Comparison of ENCODE assay signal across 24 cellular contexts in the genomic region with DNA sequence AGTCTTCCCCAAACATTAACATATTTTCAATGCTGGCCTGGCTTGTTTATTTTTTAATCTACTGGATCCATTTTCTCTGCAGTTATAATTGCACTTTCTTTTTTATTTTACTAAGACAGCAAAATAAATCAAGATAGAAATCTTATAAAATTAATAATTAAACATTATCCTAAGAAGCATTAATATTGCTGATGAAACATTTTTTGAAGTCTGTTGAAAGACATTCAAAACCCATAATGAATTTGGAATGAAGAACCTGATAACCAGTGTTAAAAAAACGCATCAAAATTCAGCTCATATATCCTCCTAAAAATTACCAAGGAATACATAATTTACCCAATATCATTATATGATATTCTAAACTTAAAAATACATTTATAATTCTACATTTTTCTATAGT.
DNase-seq lines count a peak whose midpoint lies in the region; ATAC-seq, FAIRE-seq and TF ChIP-seq lines count a peak whose summit lies in the region.
"Had no signal": no experiment of that assay in that cellular context is flagged by ENCODE, and none has a peak within 500 bp of the region (broad histone marks: within the 10 kb centered on the region; RNA-seq: fewer than 3 reads in every experiment).

No MANE protein-coding gene starts in this region.

- POLR2A ChIA-PET in IMR-90 (lab: Charles Lee; ENCODE audit: unreplicated experiment), result no interaction called here
- POLR2A ChIA-PET in K562 (lab: Yijun Ruan, JAX), result no interaction called here

- no peaks in the 10 kb centered on the region for H4K20me1 ChIP-seq in IMR-90 (ENCODE audit: insufficient read depth, low read length)
- no peaks in the 10 kb centered on the region for H4K20me1 ChIP-seq in OCI-LY3 (ENCODE audit: insufficient read depth, low read length)
- H4K20me1 ChIP-seq in K562 (replicated peaks; ENCODE audit: control insufficient read depth, insufficient read depth, low read length), result no peaks in the 10 kb centered on the region
- H4K20me1 ChIP-seq: BLaER1 had no signal

- no peak overlapping the region for H2BK15ac ChIP-seq in IMR-90 (ENCODE audit: low read depth, low read length)

- in situ Hi-C loops in IMR-90 (cut with MboI; ENCODE audit: low sequenced_read_pairs), result no loop called here
- in situ Hi-C loops in K562 (cut with MboI), result no loop called here

- H3K9me3 ChIP-seq in IMR-90 (ENCODE audit: control insufficient read depth, insufficient read depth, low read length) (peaks cover 2% of the 10 kb centered on the region), OCI-LY3 (ENCODE audit: insufficient read depth, low read length) (no peaks in the 10 kb centered on the region), K562 (replicated peaks; ENCODE audit: control insufficient read depth, insufficient read depth, low read depth, low read length) (no peaks in the 10 kb centered on the region)
- H3K9me3 ChIP-seq: BE2C, BLaER1 had no signal

- no peak for TF ChIP-seq EP300 in K562 (IDR thresholded peaks at IDR 0.05; ENCODE audit: low read length)

- H3K4me1 ChIP-seq in IMR-90 (ENCODE audit: control insufficient read depth, insufficient read depth, low read length) (no peaks in the 10 kb centered on the region), OCI-LY3 (ENCODE audit: low read length) (peaks cover 23% of the 10 kb centered on the region), K562 (replicated peaks in 1 of 2; ENCODE audit: control insufficient read depth in 2 of 2, insufficient read depth in 2 of 2, low read length in 2 of 2) (no peaks in the 10 kb centered on the region)
- H3K4me1 ChIP-seq: BE2C, BLaER1 had no signal

- dilution Hi-C loops in IMR-90 (cut with HindIII; ENCODE audit: low sequenced_read_pairs, unreplicated experiment), result no loop called here

- CTCF ChIA-PET in IMR-90 (lab: Yijun Ruan, JAX) (no interaction called here), K562 (lab: Yijun Ruan, JAX; ENCODE audit: low intra/inter-chr PET ratio) (no interaction called here)

- H3K36me3 ChIP-seq in IMR-90 (ENCODE audit: control insufficient read depth, insufficient read depth, low read length) (no peaks in the 10 kb centered on the region), OCI-LY3 (replicated peaks; ENCODE audit: low read depth, low read length) (no peaks in the 10 kb centered on the region), K562 (ENCODE audit: control insufficient read depth, insufficient read depth, low read length) (no peaks in the 10 kb centered on the region)
- H3K36me3 ChIP-seq: BE2C, BLaER1 had no signal

- no peak overlapping the region for H3K18ac ChIP-seq in IMR-90 (ENCODE audit: low read depth, low read length)

- no peak overlapping the region for H3K4ac ChIP-seq in IMR-90 (ENCODE audit: low read depth, low read length)

- no peak overlapping the region for H3K9ac ChIP-seq in IMR-90 (ENCODE audit: low read depth, low read length)
- peak overlapping the region; percentile 27; the same call in 1 of the 2 replicates for H3K9ac ChIP-seq in OCI-LY3 (ENCODE audit: low read length)
- H3K9ac ChIP-seq in K562 (ENCODE audit: insufficient read depth in 1 of 2, low read depth in 2 of 2, low read length in 2 of 2), result no peak overlapping the region
- H3K9ac ChIP-seq: BLaER1 had no signal

- intact Hi-C loops in IMR-90 (cut with micrococcal nuclease), result no loop called here
- intact Hi-C loops in K562 (cut with micrococcal nuclease), result no loop called here

- H3K79me2 ChIP-seq in OCI-LY3 (ENCODE audit: low read length) (no peaks in the 10 kb centered on the region), K562 (ENCODE audit: control insufficient read depth, insufficient read depth, low read length) (no peaks in the 10 kb centered on the region)

- no peak for FAIRE-seq in K562 (lab: Jason Lieb, UNC)
- FAIRE-seq: GM12892, GM18507 had no signal

- TF ChIP-seq POLR2A in IMR-90 (IDR thresholded peaks at IDR 0.05; ENCODE audit: low read depth, low read length) (no peak), K562 (conservative IDR thresholded peaks at IDR 0.05) (no peak)

- no peak overlapping the region for H2BK20ac ChIP-seq in IMR-90 (ENCODE audit: low read depth, low read length)

- H3K56ac ChIP-seq in IMR-90 (ENCODE audit: extremely low read depth, insufficient read depth, low read length), result no peak overlapping the region

- DNase-seq in IMR-90 (no peak), K562 (ENCODE audit: extremely low read depth in 1 of 4, low spot score in 3 of 4) (no peak), GM03348 (ENCODE audit: low spot score) (no peak), NCI-H187 (lab: John Stamatoyannopoulos, UW) (no peak)
- DNase-seq in activated CD4-positive, alpha-beta T cell treated with anti-CD3 and anti-CD28 coated beads for 4 hours, result no peak
- DNase-seq: 8988T; ACHN; BE2C; C1 segment of cervical spinal cord; CD4-positive, alpha-beta memory T cell; CD4-positive, CD25-positive, alpha-beta regulatory T cell; CD8-positive, alpha-beta memory T cell; COR-L47; DMS 273 treated with DMSO at 0.1 percent for 48 hours; DMS153; DMS53; DMS79; DND-41; EL; GDM1 had no signal

- ATAC-seq in IMR-90 (ENCODE audit: low read depth) (no peak), K562 (no peak)

- no peak overlapping the region for H3K4me2 ChIP-seq in IMR-90 (ENCODE audit: low read depth, low read length)
- peak overlapping the region; percentile 61 for H3K4me2 ChIP-seq in OCI-LY3 (ENCODE audit: low read length)
- H3K4me2 ChIP-seq in K562 (ENCODE audit: insufficient read depth, low read length), result no peak overlapping the region
- H3K4me2 ChIP-seq: BLaER1 had no signal

- WGBS in IMR-90 (ENCODE audit: extremely low coverage in 2 of 2, insufficient read length in 1 of 2), 2 experiments, result no CpG with 5 or more reads among the region's 1 CpG
- WGBS in K562 (ENCODE audit: insufficient coverage, low coverage, missing lambda C conversion rate), result 0% methylated on average over 1 of the region's 1 CpG

- H3K79me1 ChIP-seq in IMR-90 (ENCODE audit: low read depth in 1 of 2, low read length in 2 of 2), result no peaks in the 10 kb centered on the region

- H2AFZ ChIP-seq in IMR-90 (replicated peaks; ENCODE audit: low read length, poor library complexity), result no peak overlapping the region
- peak overlapping the region; percentile 75 for H2AFZ ChIP-seq in OCI-LY3 (ENCODE audit: low read depth, low read length)
- H2AFZ ChIP-seq in K562 (ENCODE audit: low read depth, low read length), result no peak overlapping the region

- no peak overlapping the region for H2BK5ac ChIP-seq in IMR-90 (ENCODE audit: low read depth, low read length, poor library complexity, severe bottlenecking)

- H4K91ac ChIP-seq in IMR-90 (ENCODE audit: insufficient read depth, low read depth, low read length), result no peak overlapping the region

- TF ChIP-seq RAD21 in IMR-90 (IDR thresholded peaks at IDR 0.05; ENCODE audit: low read length) (no peak), K562 (CRISPR knock-in tag; conservative IDR thresholded peaks at IDR 0.05 in 1 of 2, IDR thresholded peaks at IDR 0.05 in 1 of 2) (no peak)

- no peak overlapping the region for H3K4me3 ChIP-seq in IMR-90 (ENCODE audit: insufficient read depth, low read depth, low read length)
- H3K4me3 ChIP-seq in OCI-LY3 (ENCODE audit: low read length), result peak overlapping the region; percentile 39
- no peak overlapping the region for H3K4me3 ChIP-seq in K562
- H3K4me3 ChIP-seq: BLaER1 had no signal

- no peak overlapping the region for H3K27ac ChIP-seq in IMR-90 (ENCODE audit: insufficient read depth, low read length)
- peak overlapping the region; percentile 70 for H3K27ac ChIP-seq in OCI-LY3 (ENCODE audit: low read length)
- H3K27ac ChIP-seq in K562 (ENCODE audit: extremely low read depth, low read depth, low read length), result no peak overlapping the region
- H3K27ac ChIP-seq: BLaER1 had no signal

- H3K27me3 ChIP-seq in IMR-90 (ENCODE audit: control insufficient read depth, insufficient read depth, low read length), result no peaks in the 10 kb centered on the region
- H3K27me3 ChIP-seq in OCI-LY3 (ENCODE audit: low read depth, low read length), result no peaks in the 10 kb centered on the region
- H3K27me3 ChIP-seq in K562 (ENCODE audit: control insufficient read depth in 2 of 2, insufficient read depth in 2 of 2, low read length in 2 of 2), result no peaks in the 10 kb centered on the region
- H3K27me3 ChIP-seq: BE2C, BLaER1 had no signal

- no peak overlapping the region for H2AK5ac ChIP-seq in IMR-90 (ENCODE audit: low read depth, low read length)

- H2BK120ac ChIP-seq in IMR-90 (ENCODE audit: low read depth, low read length), result no peak overlapping the region

- TF ChIP-seq CTCF in IMR-90 (conservative IDR thresholded peaks at IDR 0.05; ENCODE audit: low read depth, low read length) (no peak), OCI-LY3 (IDR thresholded peaks at IDR 0.05; ENCODE audit: low read depth, low read length) (no peak), K562 (IDR thresholded peaks at IDR 0.05 in 2 of 3, conservative IDR thresholded peaks at IDR 0.05 in 1 of 3; ENCODE audit: insufficient read depth in 2 of 3, low read depth in 1 of 3, low read length in 3 of 3) (no peak)

- H3K23ac ChIP-seq in IMR-90 (ENCODE audit: low read depth, low read length), result no peak overlapping the region

- no peak overlapping the region for H3K14ac ChIP-seq in IMR-90 (replicated peaks; ENCODE audit: low read depth, low read length)

- no peak overlapping the region for H4K8ac ChIP-seq in IMR-90 (ENCODE audit: low read depth in 2 of 2, low read length in 2 of 2)

- no peak overlapping the region for H4K5ac ChIP-seq in IMR-90 (ENCODE audit: low read depth, low read length)

- BruUV-seq in IMR-90 (replicated peaks; lab: Mats Ljungman, UMichigan) (no TSS peak), K562 (replicated peaks; lab: Mats Ljungman, UMichigan) (no TSS peak)

- H2AK9ac ChIP-seq in IMR-90 (replicated peaks; ENCODE audit: low read depth, low read length, poor library complexity), result no peak overlapping the region

- H3K9me1 ChIP-seq in IMR-90 (ENCODE audit: insufficient read depth, low read length) (no peaks in the 10 kb centered on the region), K562 (ENCODE audit: control insufficient read depth, insufficient read depth, low read length) (no peaks in the 10 kb centered on the region)

TF ChIP-seq in IMR-90, 13 proteins besides CTCF, POLR2A, EP300 and RAD21:
- TF ChIP-seq FOS (IDR thresholded peaks at IDR 0.05; ENCODE audit: low read depth, low read length) (no peak), MAFK (IDR thresholded peaks at IDR 0.05; ENCODE audit: low read depth, low read length) (peak; percentile 60)
TF ChIP-seq in IMR-90: peak in this region for 1.

TF ChIP-seq in K562, 482 proteins besides CTCF, POLR2A, EP300 and RAD21 (continues in another document):
- TF ChIP-seq MAFG (tag; conservative IDR thresholded peaks at IDR 0.05) (peak; percentile 45; the same call in 1 of the 2 replicates), NRF1 (conservative IDR thresholded peaks at IDR 0.05 in 1 of 2, IDR thresholded peaks at IDR 0.05 in 1 of 2) (no peak), C11orf30 (IDR thresholded peaks at IDR 0.05; ENCODE audit: low read depth) (0 out of 2 replicates have a peak, but pooled peaks have one; percentile 23), MAFF (IDR thresholded peaks at IDR 0.05; ENCODE audit: low read length) (peak; percentile 42; the same call in 1 of the 2 replicates)
- TF ChIP-seq, protein P1, sequence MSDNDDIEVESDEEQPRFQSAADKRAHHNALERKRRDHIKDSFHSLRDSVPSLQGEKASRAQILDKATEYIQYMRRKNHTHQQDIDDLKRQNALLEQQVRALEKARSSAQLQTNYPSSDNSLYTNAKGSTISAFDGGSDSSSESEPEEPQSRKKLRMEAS (CRISPR knock-in tag; IDR thresholded peaks at IDR 0.05), result no peak
